In the genomic region with DNA sequence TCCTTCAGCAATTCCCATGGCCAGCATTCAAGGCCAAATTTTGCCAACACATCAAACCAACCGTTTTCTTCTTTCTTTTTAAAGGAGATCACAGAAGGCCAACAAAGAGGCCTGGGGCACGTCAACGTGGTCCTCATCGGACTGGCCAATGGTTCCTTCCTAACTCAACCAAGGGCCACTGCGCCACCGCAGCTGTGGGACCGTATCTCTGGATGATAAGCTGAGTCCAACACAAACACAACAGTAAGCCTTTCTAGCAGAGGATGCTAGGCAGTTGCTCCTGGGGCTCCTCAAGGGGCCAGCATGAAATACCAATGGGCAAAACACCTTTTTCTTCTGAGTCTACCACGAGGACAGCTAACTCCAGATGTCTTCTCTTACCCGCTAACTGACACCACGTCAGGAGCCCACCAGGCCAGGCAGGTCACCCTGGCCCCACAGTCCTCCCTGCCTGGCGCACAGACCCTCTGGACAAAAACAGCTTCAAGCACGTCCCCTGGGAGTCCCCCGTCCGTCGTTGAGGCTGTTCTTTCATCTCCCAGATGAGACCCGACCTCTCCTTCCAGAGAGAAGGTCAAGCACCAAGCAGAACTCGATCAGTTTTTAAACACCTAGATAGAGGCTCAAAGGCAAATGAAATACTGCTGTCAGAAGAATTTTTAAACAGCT, we compare ENCODE assay signal across 20 cellular contexts. TPM values are rescaled to one million over a fixed set of nuclear protein-coding genes. Genes with fewer than 3 reads are reported as not detected.
DNase-seq lines count a peak whose midpoint lies in the region; ATAC-seq, FAIRE-seq and TF ChIP-seq lines count a peak whose summit lies in the region.
"Had no signal": no experiment of that assay in that cellular context is flagged by ENCODE, and none has a peak within 500 bp of the region (broad histone marks: within the 10 kb centered on the region; RNA-seq: fewer than 3 reads in every experiment).

No MANE protein-coding gene starts in this region.

- H3K79me2 ChIP-seq in astrocyte (ENCODE audit: insufficient read depth, low read length) (no peaks in the 10 kb centered on the region), osteoblast (ENCODE audit: insufficient read depth, low read length) (no peaks in the 10 kb centered on the region)

- peak; percentile 15 for DNase-seq in activated CD8-positive, alpha-beta memory T cell treated with anti-CD3 and anti-CD28 coated beads for 24 hours
- no peak for DNase-seq in activated CD8-positive, alpha-beta memory T cell treated with anti-CD3 and anti-CD28 coated beads, Interleukin-2, amount 10 ng/mL, durations not matched to agents 7 days and 5 days
- DNase-seq in astrocyte (ENCODE audit: low read depth) (no peak), osteoblast (ENCODE audit: insufficient read length, low spot score, missing footprints) (peak; percentile 63), NCI-H1417 (lab: John Stamatoyannopoulos, UW) (no peak), SIG-M5 (lab: John Stamatoyannopoulos, UW) (no peak)
- DNase-seq: Caco-2; CD4-positive, CD25-positive, alpha-beta regulatory T cell; CD8-positive, alpha-beta T cell; DMS153; DND-41; GOT3 had no signal

- H3K27ac ChIP-seq in astrocyte (ENCODE audit: low read depth, low read length) (no peak overlapping the region), osteoblast (ENCODE audit: low read depth, low read length) (no peak overlapping the region)
- H3K27ac ChIP-seq: 22Rv1, BLaER1, C4-2B had no signal

- H3K4me2 ChIP-seq in astrocyte (ENCODE audit: low read length) (no peak overlapping the region), osteoblast (ENCODE audit: insufficient read depth, low read length) (no peak overlapping the region)
- H3K4me2 ChIP-seq: BLaER1 had no signal

- no peak for FAIRE-seq in astrocyte (lab: Jason Lieb, UNC)
- FAIRE-seq: A204.1, G401.6, H54 had no signal

- no peak overlapping the region for H3K4me3 ChIP-seq in astrocyte (ENCODE audit: insufficient read depth, low read depth, low read length)
- H3K4me3 ChIP-seq in osteoblast (ENCODE audit: insufficient read depth, low read length) = no peak overlapping the region
- H3K4me3 ChIP-seq: BLaER1 had no signal

- H3K27ac Mint-ChIP-seq in activated CD8-positive, alpha-beta memory T cell treated with anti-CD3 and anti-CD28 coated beads, Interleukin-2, amount 10 ng/mL, durations not matched to agents 7 days and 5 days = no peak overlapping the region
- H3K27ac Mint-ChIP-seq in astrocyte (ENCODE audit: unreplicated experiment) = peak overlapping the region; percentile 12
- H3K27ac Mint-ChIP-seq: B cell; CD4-positive, CD25-positive, alpha-beta regulatory T cell; CD8-positive, alpha-beta T cell had no signal

- no peak for ATAC-seq in activated CD8-positive, alpha-beta memory T cell treated with anti-CD3 and anti-CD28 coated beads, Interleukin-2, amount 10 ng/mL, durations not matched to agents 7 days and 5 days
- ATAC-seq in HG03139 (IDR thresholded peaks at IDR 0.05; ENCODE audit: unreplicated experiment) = no peak
- ATAC-seq: CD8-positive, alpha-beta T cell had no signal

- no peaks in the 10 kb centered on the region for H3K36me3 Mint-ChIP-seq in activated CD8-positive, alpha-beta memory T cell treated with anti-CD3 and anti-CD28 coated beads, Interleukin-2, amount 10 ng/mL, durations not matched to agents 7 days and 5 days
- peaks cover 11% of the 10 kb centered on the region for H3K36me3 Mint-ChIP-seq in astrocyte (ENCODE audit: low read depth, unreplicated experiment)
- H3K36me3 Mint-ChIP-seq: CD4-positive, CD25-positive, alpha-beta regulatory T cell; CD8-positive, alpha-beta T cell had no signal

- H3K4me3 Mint-ChIP-seq in activated CD8-positive, alpha-beta memory T cell treated with anti-CD3 and anti-CD28 coated beads, Interleukin-2, amount 10 ng/mL, durations not matched to agents 7 days and 5 days = no peak overlapping the region
- no peak overlapping the region for H3K4me3 Mint-ChIP-seq in astrocyte (ENCODE audit: unreplicated experiment)
- H3K4me3 Mint-ChIP-seq: B cell; CD4-positive, CD25-positive, alpha-beta regulatory T cell; CD8-positive, alpha-beta T cell had no signal

- no peak for TF ChIP-seq CTCF in astrocyte (IDR thresholded peaks at IDR 0.05; ENCODE audit: insufficient read depth, low read depth, low read length)
- TF ChIP-seq CTCF in osteoblast (IDR thresholded peaks at IDR 0.05; ENCODE audit: extremely low read depth, low read depth, low read length) = no peak

- H4K20me1 ChIP-seq in astrocyte (ENCODE audit: insufficient read depth, low read length) (peaks cover 10% of the 10 kb centered on the region), osteoblast (ENCODE audit: insufficient read depth, low read length) (no peaks in the 10 kb centered on the region)
- H4K20me1 ChIP-seq: BLaER1 had no signal

- peaks cover 4% of the 10 kb centered on the region for H3K9me3 Mint-ChIP-seq in activated CD8-positive, alpha-beta memory T cell treated with anti-CD3 and anti-CD28 coated beads, Interleukin-2, amount 10 ng/mL, durations not matched to agents 7 days and 5 days (ENCODE audit: low read depth)
- no peaks in the 10 kb centered on the region for H3K9me3 Mint-ChIP-seq in astrocyte (ENCODE audit: unreplicated experiment)
- H3K9me3 Mint-ChIP-seq: CD4-positive, CD25-positive, alpha-beta regulatory T cell; CD8-positive, alpha-beta T cell had no signal

- H3K9me3 ChIP-seq in astrocyte (ENCODE audit: insufficient read depth, low read depth, low read length) = no peaks in the 10 kb centered on the region
- H3K9me3 ChIP-seq in osteoblast (ENCODE audit: low read depth, low read length) = no peaks in the 10 kb centered on the region
- H3K9me3 ChIP-seq: BLaER1, Caco-2 had no signal

- H2AFZ ChIP-seq in astrocyte (ENCODE audit: low read depth, low read length) (no peak overlapping the region), osteoblast (ENCODE audit: low read length) (no peak overlapping the region)

- H3K36me3 ChIP-seq in astrocyte (ENCODE audit: insufficient read depth, low read length) = no peaks in the 10 kb centered on the region
- H3K36me3 ChIP-seq in osteoblast (ENCODE audit: insufficient read depth, low read length) = no peaks in the 10 kb centered on the region

- H3K27me3 ChIP-seq in astrocyte (ENCODE audit: insufficient read depth, low read length) (no peaks in the 10 kb centered on the region), osteoblast (ENCODE audit: insufficient read depth, low read length) (peaks cover 8% of the 10 kb centered on the region)
- H3K27me3 ChIP-seq: BLaER1 had no signal

- no peaks in the 10 kb centered on the region for H3K4me1 ChIP-seq in astrocyte (ENCODE audit: insufficient read depth, low read length)
- H3K4me1 ChIP-seq in osteoblast (ENCODE audit: insufficient read depth, low read length) = no peaks in the 10 kb centered on the region
- H3K4me1 ChIP-seq: Caco-2 had no signal

- peaks cover 9% of the 10 kb centered on the region for H3K4me1 Mint-ChIP-seq in activated CD8-positive, alpha-beta memory T cell treated with anti-CD3 and anti-CD28 coated beads, Interleukin-2, amount 10 ng/mL, durations not matched to agents 7 days and 5 days
- no peaks in the 10 kb centered on the region for H3K4me1 Mint-ChIP-seq in astrocyte (ENCODE audit: low read depth, unreplicated experiment)
- H3K4me1 Mint-ChIP-seq: B cell; CD4-positive, CD25-positive, alpha-beta regulatory T cell had no signal

- H3K9ac ChIP-seq in astrocyte (ENCODE audit: low read length) = no peak overlapping the region
- H3K9ac ChIP-seq: BLaER1 had no signal

- peaks cover 56% of the 10 kb centered on the region for H3K27me3 Mint-ChIP-seq in activated CD8-positive, alpha-beta memory T cell treated with anti-CD3 and anti-CD28 coated beads, Interleukin-2, amount 10 ng/mL, durations not matched to agents 7 days and 5 days
- H3K27me3 Mint-ChIP-seq in astrocyte (ENCODE audit: low read depth, unreplicated experiment) = no peaks in the 10 kb centered on the region

- CTCF ChIA-PET in activated CD8-positive, alpha-beta memory T cell treated with anti-CD3 and anti-CD28 coated beads, Interleukin-2, amount 10 ng/mL, durations not matched to agents 7 days and 5 days (lab: Charles Lee) = no interaction called here

RNA-seq across cellular contexts. Expression of a gene that starts 58.0 kb away (rescaled TPM):
- total RNA-seq in activated CD8-positive, alpha-beta memory T cell treated with anti-CD3 and anti-CD28 coated beads, Interleukin-2, amount 10 ng/mL, durations not matched to agents 7 days and 5 days = under 1 TPM; 0.41 to 0.98 TPM
- total RNA-seq in astrocyte (26.9 and 29.6 TPM in 2 replicates), osteoblast (2.2 and 4.4 TPM in 2 replicates)
- total RNA-seq: B cell had no signal

Comparison
In these comparisons a context has a peak if more than half of its experiments do, and no peak if none do; other contexts are left out.
1. DNase-seq: peak in activated CD8-positive, alpha-beta memory T cell treated with anti-CD3 and anti-CD28 coated beads for 24 hours (single experiment) and osteoblast (single experiment); none in activated CD8-positive, alpha-beta memory T cell treated with anti-CD3 and anti-CD28 coated beads, Interleukin-2, amount 10 ng/mL, durations not matched to agents 7 days and 5 days (single experiment), astrocyte (single experiment), NCI-H1417 (0 of 3) and SIG-M5 (single experiment).